Comparison of ENCODE assay signal across 8 cellular contexts in genomic region chr6:143321687-143322086, GRCh38.
"Had no signal": no experiment of that assay in that cellular context is flagged by ENCODE, and none has a peak within 500 bp of the region (broad histone marks: within the 10 kb centered on the region; RNA-seq: fewer than 3 reads in every experiment).

No MANE protein-coding gene starts in this region.

- H3K9me3 ChIP-seq: HAP-1 had no signal

- H3K4me1 ChIP-seq: HAP-1 had no signal

- H3K27me3 Mint-ChIP-seq: IgD-negative memory B cell had no signal

- H3K27ac Mint-ChIP-seq: HFFc6, IgD-negative memory B cell had no signal

- H3K27ac ChIP-seq: GM23248 had no signal

- H3K4me1 Mint-ChIP-seq: IgD-negative memory B cell had no signal

- ATAC-seq: HCT116 had no signal

- DNase-seq: GM23248, GOT3, H7, HFFc6, KBM-7 had no signal

- H3K4me3 ChIP-seq: GM23248, HAP-1 had no signal

- H3K4me3 Mint-ChIP-seq: HFFc6, IgD-negative memory B cell had no signal

- H3K36me3 ChIP-seq: HAP-1 had no signal
